In genomic region chr6:162512744-162513143, GRCh38 we compare ENCODE assay signal across 7 cellular contexts.
"Had no signal": no experiment of that assay in that cellular context is flagged by ENCODE, and none has a peak within 500 bp of the region (broad histone marks: within the 10 kb centered on the region; RNA-seq: fewer than 3 reads in every experiment).

No MANE protein-coding gene starts in this region.

- H3K27ac ChIP-seq: HL-60 had no signal

- H3K27ac Mint-ChIP-seq: IgD-negative memory B cell had no signal

- DNase-seq: IMR-90, KBM-7 had no signal

- FAIRE-seq: HepG2, HTR-8/SVneo, K562 had no signal

- ATAC-seq: HepG2, K562 had no signal

- H3K4me3 ChIP-seq: K562 had no signal

- H3K4me3 Mint-ChIP-seq: IgD-negative memory B cell had no signal

- H3K4me1 Mint-ChIP-seq: IgD-negative memory B cell had no signal

- H3K27me3 Mint-ChIP-seq: IgD-negative memory B cell had no signal
